Comparison of ENCODE assay signal across 8 cellular contexts in genomic region chr5:14208071-14209021, GRCh38.
DNase-seq lines count a peak whose midpoint lies in the region; ATAC-seq and TF ChIP-seq lines count a peak whose summit lies in the region.

No MANE protein-coding gene starts in this region.

- H3K4me3 ChIP-seq in dorsolateral prefrontal cortex, result no peak overlapping the region

- CTCF ChIA-PET in activated naive CD4-positive, alpha-beta T cell treated with anti-CD3 and anti-CD28 coated beads for 36 hours (lab: Charles Lee), result no interaction called here

- peaks cover 28% of the 10 kb centered on the region for H3K27me3 Mint-ChIP-seq in activated naive CD4-positive, alpha-beta T cell treated with anti-CD3 and anti-CD28 coated beads for 36 hours (ENCODE audit: low read depth)

- H3K27me3 ChIP-seq in dorsolateral prefrontal cortex, result no peaks in the 10 kb centered on the region

- no peak overlapping the region for H3K27ac Mint-ChIP-seq in activated naive CD4-positive, alpha-beta T cell treated with anti-CD3 and anti-CD28 coated beads, Interleukin-2, amount 50 U/mL, for 72 hours
- no peak overlapping the region for H3K27ac Mint-ChIP-seq in activated naive CD4-positive, alpha-beta T cell treated with anti-CD3 and anti-CD28 coated beads for 36 hours

- ATAC-seq in activated naive CD4-positive, alpha-beta T cell treated with anti-CD3 and anti-CD28 coated beads, Interleukin-2, amount 50 U/mL, for 72 hours, result peak; percentile 26 to 80
- ATAC-seq in HG03025 (IDR thresholded peaks at IDR 0.05; ENCODE audit: low FRiP score, unreplicated experiment) (peak; percentile 65), left lobe of liver (peak; percentile 78)

- intact Hi-C loops in activated naive CD4-positive, alpha-beta T cell treated with anti-CD3 and anti-CD28 coated beads for 36 hours (cut with micrococcal nuclease), result no loop called here
- intact Hi-C loops in dorsolateral prefrontal cortex (cut with DNase I), result no loop called here

- TF ChIP-seq CTCF in dorsolateral prefrontal cortex (IDR thresholded peaks at IDR 0.05 in 54 of 56, conservative IDR thresholded peaks at IDR 0.05 in 2 of 56; ENCODE audit: low read depth in 1 of 56, partially characterized antibody in 56 of 56), result no peak

- no peaks in the 10 kb centered on the region for H3K36me3 Mint-ChIP-seq in activated naive CD4-positive, alpha-beta T cell treated with anti-CD3 and anti-CD28 coated beads, Interleukin-2, amount 50 U/mL, for 72 hours
- H3K36me3 Mint-ChIP-seq in activated naive CD4-positive, alpha-beta T cell treated with anti-CD3 and anti-CD28 coated beads for 36 hours (ENCODE audit: low read depth), result no peaks in the 10 kb centered on the region

- DNase-seq in activated naive CD4-positive, alpha-beta T cell treated with anti-CD3 and anti-CD28 coated beads, Interleukin-2, amount 50 U/mL, for 72 hours (ENCODE audit: low spot score in 2 of 2), result no peak
- DNase-seq in activated naive CD4-positive, alpha-beta T cell treated with anti-CD3 and anti-CD28 coated beads for 36 hours, result no peak
- DNase-seq in SHP77 treated with DMSO at 0.1 percent for 48 hours (lab: John Stamatoyannopoulos, UW) (peak; percentile 59), left lobe of liver (ENCODE audit: low spot score) (peak; percentile 70), UCSD-AML1 (lab: John Stamatoyannopoulos, UW; ENCODE audit: unreplicated experiment) (no peak), dorsolateral prefrontal cortex (no peak), NCI-H82 (lab: John Stamatoyannopoulos, UW) (no peak)

- H3K4me1 Mint-ChIP-seq in activated naive CD4-positive, alpha-beta T cell treated with anti-CD3 and anti-CD28 coated beads for 36 hours (ENCODE audit: low read depth), result no peaks in the 10 kb centered on the region

- H3K27ac ChIP-seq in dorsolateral prefrontal cortex, result no peak overlapping the region

- no peaks in the 10 kb centered on the region for H3K9me3 Mint-ChIP-seq in activated naive CD4-positive, alpha-beta T cell treated with anti-CD3 and anti-CD28 coated beads, Interleukin-2, amount 50 U/mL, for 72 hours
- no peaks in the 10 kb centered on the region for H3K9me3 Mint-ChIP-seq in activated naive CD4-positive, alpha-beta T cell treated with anti-CD3 and anti-CD28 coated beads for 36 hours

- no peak overlapping the region for H3K4me3 Mint-ChIP-seq in activated naive CD4-positive, alpha-beta T cell treated with anti-CD3 and anti-CD28 coated beads for 36 hours

Comparison
In these comparisons a context has a peak if more than half of its experiments do, and no peak if none do; other contexts are left out.
1. DNase-seq: peak in SHP77 treated with DMSO at 0.1 percent for 48 hours (single experiment) and left lobe of liver (single experiment); none in activated naive CD4-positive, alpha-beta T cell treated with anti-CD3 and anti-CD28 coated beads, Interleukin-2, amount 50 U/mL, for 72 hours (0 of 2), activated naive CD4-positive, alpha-beta T cell treated with anti-CD3 and anti-CD28 coated beads for 36 hours (single experiment), UCSD-AML1 (single experiment), dorsolateral prefrontal cortex (0 of 10) and NCI-H82 (single experiment).
2. Peak in every context shown above with its lines, with median percentiles within 50 percentile points of each other: ATAC-seq.